8 cellular contexts compared by ENCODE assay signal in the genomic region with DNA sequence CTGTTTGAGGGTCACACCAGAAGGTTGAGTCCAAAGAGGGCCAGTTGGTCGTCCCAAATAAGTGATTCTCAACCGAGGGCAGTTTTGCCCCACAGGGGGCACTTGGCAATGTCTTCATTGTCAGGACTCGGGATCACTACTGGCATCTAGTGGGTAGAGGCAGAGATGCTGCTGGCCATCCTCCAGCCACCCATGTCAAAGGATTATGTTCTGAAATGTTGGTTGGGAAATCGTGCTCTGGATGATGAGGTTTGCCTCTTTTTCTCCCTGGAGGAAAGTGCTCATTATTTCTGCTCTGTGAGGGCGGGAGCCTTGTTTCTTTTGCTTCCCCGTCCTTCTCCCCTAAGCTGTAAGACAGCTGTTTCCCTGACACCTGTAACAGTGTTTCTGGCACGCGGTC. TPM values are rescaled to one million over a fixed set of nuclear protein-coding genes. Genes with fewer than 3 reads are reported as not detected.
DNase-seq lines count a peak whose midpoint lies in the region; ATAC-seq, FAIRE-seq and TF ChIP-seq lines count a peak whose summit lies in the region.

No MANE protein-coding gene starts in this region.

- peak; percentile 42 for DNase-seq in stimulated activated CD4-positive, alpha-beta T cell treated with anti-CD3 and anti-CD28 coated beads, Interleukin-15, amount 100 ng/mL, for 24 hours
- no peak for DNase-seq in stimulated activated CD4-positive, alpha-beta T cell treated with anti-CD3 and anti-CD28 coated beads, Interleukin-2, amount 100 ng/mL, for 48 hours
- DNase-seq in NCI-H1092 treated with DMSO at 0.1 percent for 48 hours (lab: John Stamatoyannopoulos, UW) (peak; percentile 23), activated B cell treated with CpG ODN at 0.5 μM for 24 hours (no peak), foreskin keratinocyte (peak in 1 of 2 donors; percentile 58), pancreas (peak in 4 of 6 donors; percentile 48 to 74 (median 62))
- DNase-seq in T-helper 2 cell treated with Interferon-gamma antibody and Interleukin-4, amounts not matched to agents 5 μg/mL and 100 μg/mL, for 36 hours (ENCODE audit: low spot score) = no peak

- H3K27me3 Mint-ChIP-seq in activated B cell treated with CpG ODN at 0.5 μM for 24 hours = no peaks in the 10 kb centered on the region
- no peaks in the 10 kb centered on the region for H3K27me3 Mint-ChIP-seq in T-helper 2 cell treated with Interferon-gamma antibody and Interleukin-4, amounts not matched to agents 5 μg/mL and 100 μg/mL, for 36 hours (ENCODE audit: low read depth)

- no peak for FAIRE-seq in pancreas (lab: Jason Lieb, UNC)

- H3K9me3 Mint-ChIP-seq in activated B cell treated with CpG ODN at 0.5 μM for 24 hours = no peaks in the 10 kb centered on the region
- no peaks in the 10 kb centered on the region for H3K9me3 Mint-ChIP-seq in T-helper 2 cell treated with Interferon-gamma antibody and Interleukin-4, amounts not matched to agents 5 μg/mL and 100 μg/mL, for 36 hours

- CTCF ChIA-PET in activated B cell treated with CpG ODN at 0.5 μM for 24 hours (lab: Charles Lee) = interaction anchor here (1.0 kb wide), 1 partner anchor 9 kb away, joined by 3 read pairs; no protein-coding TSS in a partner anchor

- H3K4me1 Mint-ChIP-seq in activated B cell treated with CpG ODN at 0.5 μM for 24 hours = peaks cover 32% of the 10 kb centered on the region
- peaks cover 21% of the 10 kb centered on the region for H3K4me1 Mint-ChIP-seq in T-helper 2 cell treated with Interferon-gamma antibody and Interleukin-4, amounts not matched to agents 5 μg/mL and 100 μg/mL, for 36 hours (ENCODE audit: low read depth)

- H3K9me3 ChIP-seq in pancreas = no peaks in the 10 kb centered on the region

- no peak for ATAC-seq in activated B cell treated with CpG ODN at 0.5 μM for 24 hours (ENCODE audit: low read depth)
- peak; percentile 55 for ATAC-seq in foreskin keratinocyte
- peak in 2 of 4 donors; percentile 32 to 39 for ATAC-seq in pancreas
- no peak for ATAC-seq in GM18511 (IDR thresholded peaks at IDR 0.05; ENCODE audit: unreplicated experiment)

- no peak overlapping the region for H3K27ac ChIP-seq in foreskin keratinocyte
- H3K27ac ChIP-seq in pancreas = no peak overlapping the region

- H3K4me3 ChIP-seq in pancreas = no peak overlapping the region

- TF ChIP-seq CTCF in activated B cell treated with CpG ODN at 0.5 μM for 24 hours (IDR thresholded peaks at IDR 0.05) (no peak), foreskin keratinocyte (conservative IDR thresholded peaks at IDR 0.05) (peak; percentile 74), pancreas (IDR thresholded peaks at IDR 0.05) (peak in 1 of 4 donors; percentile 47)

- H3K4me1 ChIP-seq in foreskin keratinocyte (no peaks in the 10 kb centered on the region), pancreas (peaks cover 6 to 12% (median 10%) of the 10 kb centered on the region in 3 donors)

- no peak overlapping the region for H3K27ac Mint-ChIP-seq in activated B cell treated with CpG ODN at 0.5 μM for 24 hours
- no peak overlapping the region for H3K27ac Mint-ChIP-seq in T-helper 2 cell treated with Interferon-gamma antibody and Interleukin-4, amounts not matched to agents 5 μg/mL and 100 μg/mL, for 36 hours

- no peaks in the 10 kb centered on the region for H3K27me3 ChIP-seq in foreskin keratinocyte
- no peaks in the 10 kb centered on the region for H3K27me3 ChIP-seq in pancreas

- 29 to 31% methylated on average over 8 of the region's 8 CpGs for WGBS in pancreas, 2 donors

- intact Hi-C loops in activated B cell treated with CpG ODN at 0.5 μM for 24 hours (cut with micrococcal nuclease) (no loop called here), pancreas (cut with DNase I) (no loop called here)

- POLR2A ChIA-PET in activated B cell treated with CpG ODN at 0.5 μM for 24 hours (lab: Charles Lee) = no interaction called here

- peaks cover 18% of the 10 kb centered on the region for H3K36me3 Mint-ChIP-seq in activated B cell treated with CpG ODN at 0.5 μM for 24 hours (ENCODE audit: low read depth)
- H3K36me3 Mint-ChIP-seq in T-helper 2 cell treated with Interferon-gamma antibody and Interleukin-4, amounts not matched to agents 5 μg/mL and 100 μg/mL, for 36 hours (ENCODE audit: low read depth) = peaks cover 8% of the 10 kb centered on the region

- peaks cover 0 to 13% (median 0%) of the 10 kb centered on the region in 3 donors for H3K36me3 ChIP-seq in pancreas

- H3K4me3 Mint-ChIP-seq in activated B cell treated with CpG ODN at 0.5 μM for 24 hours = peak overlapping the region; percentile 35
- H3K4me3 Mint-ChIP-seq in T-helper 2 cell treated with Interferon-gamma antibody and Interleukin-4, amounts not matched to agents 5 μg/mL and 100 μg/mL, for 36 hours = no peak overlapping the region

RNA-seq across cellular contexts. Expression of gene ZNF839, which starts 3.6 kb away (rescaled TPM):
- 17.1 and 17.6 TPM in 2 replicates for total RNA-seq in activated B cell treated with CpG ODN at 0.5 μM for 24 hours
- total RNA-seq in foreskin keratinocyte = 8.0 and 10.2 TPM in 2 replicates
- 6.5 and 7.4 TPM in 2 replicates for polyA plus RNA-seq in foreskin keratinocyte
- total RNA-seq in pancreas = 1 to 10 TPM; 5.9 to 8.3 (median 6.8) TPM
- polyA plus RNA-seq in pancreas = 10 to 100 TPM; 16.3 to 24.9 TPM

RNA-seq across cellular contexts. Expression of gene MOK, which starts 18.1 kb away (rescaled TPM):
- total RNA-seq in activated B cell treated with CpG ODN at 0.5 μM for 24 hours (1.8 and 3.1 TPM in 2 replicates), foreskin keratinocyte (22.1 and 28.9 TPM in 2 replicates), pancreas (10 to 100 TPM in 2 of 6 donors, 1 to 10 TPM in 4; 7.7 to 10.7 (median 8.6) TPM)
- polyA plus RNA-seq in foreskin keratinocyte (20.1 and 27.6 TPM in 2 replicates), pancreas (10 to 100 TPM; 24.9 to 35.9 TPM)

RNA-seq across cellular contexts. Expression of gene CINP, which starts 39.6 kb away (rescaled TPM):
- 48.6 and 57.5 TPM in 2 replicates for total RNA-seq in activated B cell treated with CpG ODN at 0.5 μM for 24 hours
- total RNA-seq in foreskin keratinocyte = 44.0 and 44.8 TPM in 2 replicates
- polyA plus RNA-seq in foreskin keratinocyte = 52.8 and 55.3 TPM in 2 replicates
- 10 to 100 TPM; 19.5 to 26.3 (median 23.8) TPM for total RNA-seq in pancreas
- 10 to 100 TPM; 25.8 to 26.4 TPM for polyA plus RNA-seq in pancreas

RNA-seq across cellular contexts. Expression of gene TECPR2, which starts 39.6 kb away (rescaled TPM):
- total RNA-seq in activated B cell treated with CpG ODN at 0.5 μM for 24 hours (9.9 and 11.8 TPM in 2 replicates), foreskin keratinocyte (10.4 and 10.6 TPM in 2 replicates), pancreas (10 to 100 TPM in 4 of 6 donors, 1 to 10 TPM in 2; 7.9 to 18.2 (median 11.0) TPM)
- polyA plus RNA-seq in foreskin keratinocyte (3.3 and 3.4 TPM in 2 replicates), pancreas (10 to 100 TPM in 1 of 2 donors, 1 to 10 TPM in 1; 3.3 to 10.2 TPM)

Comparison
In these comparisons a context has a peak if more than half of its experiments do, and no peak if none do; other contexts are left out.
1. DNase-seq: peak in stimulated activated CD4-positive, alpha-beta T cell treated with anti-CD3 and anti-CD28 coated beads, Interleukin-15, amount 100 ng/mL, for 24 hours (single experiment), NCI-H1092 treated with DMSO at 0.1 percent for 48 hours (single experiment) and pancreas (4 of 6); none in stimulated activated CD4-positive, alpha-beta T cell treated with anti-CD3 and anti-CD28 coated beads, Interleukin-2, amount 100 ng/mL, for 48 hours (0 of 2), activated B cell treated with CpG ODN at 0.5 μM for 24 hours (single experiment) and T-helper 2 cell treated with Interferon-gamma antibody and Interleukin-4, amounts not matched to agents 5 μg/mL and 100 μg/mL, for 36 hours (single experiment).